In genomic region chr2:96770451-96770850, GRCh38 we compare ENCODE assay signal across 18 cellular contexts. TPM values are rescaled to one million over a fixed set of nuclear protein-coding genes. Genes with fewer than 3 reads are reported as not detected.
A peak's percentile ranks its signal among the peaks of the same experiment; 100 is the strongest.
DNase-seq lines count a peak whose midpoint lies in the region; TF ChIP-seq lines count a peak whose summit lies in the region.
"Had no signal": no experiment of that assay in that cellular context is flagged by ENCODE, and none has a peak within 500 bp of the region (broad histone marks: within the 10 kb centered on the region; RNA-seq: fewer than 3 reads in every experiment).

No MANE protein-coding gene starts in this region.

- no peak overlapping the region for H3K23ac ChIP-seq in mesendoderm (ENCODE audit: low read length)

- peak overlapping the region; percentile 35 to 55 for H3K27ac ChIP-seq in breast epithelium
- H3K27ac ChIP-seq in mammary epithelial cell (ENCODE audit: insufficient read depth, low read depth, low read length): no peak overlapping the region
- peak overlapping the region; percentile 85 for H3K27ac ChIP-seq in VCaP
- H3K27ac ChIP-seq in mesendoderm (ENCODE audit: low read depth, low read length): no peak overlapping the region
- H3K27ac ChIP-seq in skeletal muscle tissue (ENCODE audit: low read depth, low read length): peak overlapping the region; percentile 69

- H3K79me2 ChIP-seq in mammary epithelial cell (ENCODE audit: insufficient read depth, low read length) (no peaks in the 10 kb centered on the region), mesendoderm (ENCODE audit: control insufficient read depth, insufficient read depth, low read length) (no peaks in the 10 kb centered on the region)

- H2BK120ac ChIP-seq in mesendoderm (ENCODE audit: low read depth, low read length): no peak overlapping the region

- H3K36me3 ChIP-seq in breast epithelium (no peaks in the 10 kb centered on the region), mammary epithelial cell (ENCODE audit: insufficient read depth, low read length) (no peaks in the 10 kb centered on the region), mesendoderm (ENCODE audit: control insufficient read depth, insufficient read depth, low read length) (no peaks in the 10 kb centered on the region), skeletal muscle tissue (ENCODE audit: control insufficient read depth in 3 of 3, insufficient read depth in 3 of 3, low read length in 3 of 3) (no peaks in the 10 kb centered on the region)

- no peak overlapping the region for H2BK5ac ChIP-seq in mesendoderm (ENCODE audit: low read length)

- CTCF ChIA-PET in mammary epithelial cell (lab: Charles Lee; ENCODE audit: low non-redundant PET): no interaction called here

- no peak for DNase-seq in breast epithelium (ENCODE audit: low spot score in 2 of 2)
- no peak for DNase-seq in mammary epithelial cell
- DNase-seq in mesendoderm: no peak
- DNase-seq in ecto neural progenitor cell (ENCODE audit: low spot score): no peak
- no peak for DNase-seq in AML-193 (lab: John Stamatoyannopoulos, UW)
- DNase-seq in hippocampal formation (lab: John Stamatoyannopoulos, UW): no peak
- DNase-seq: 8988T; activated CD4-positive, alpha-beta T cell treated with anti-CD3 and anti-CD28 coated beads for 36 hours; activated CD8-positive, alpha-beta T cell treated with anti-CD3 and anti-CD28 coated beads, Interleukin-2, amount 10 ng/mL, durations not matched to agents 7 days and 5 days; activated T-cell treated with anti-CD3 and anti-CD28 coated beads for 4 hours; CD8-positive, alpha-beta T cell; dermis blood vessel endothelial cell; NCI-H1417 treated with DMSO at 0.1 percent for 48 hours; NCI-H446; stimulated activated naive CD8-positive, alpha-beta T cell treated with anti-CD3 and anti-CD28 coated beads, Interleukin-15, Interleukin-2, amounts not matched to agents 100 U/mL and 50 U/mL, for 24 hours; T-helper 2 cell had no signal

- in situ Hi-C loops in mammary epithelial cell (cut with MboI; ENCODE audit: low sequenced_read_pairs in 2 of 2): no loop called here

- TF ChIP-seq POLR2A in breast epithelium (IDR thresholded peaks at IDR 0.05): no peak

- H3K9me3 ChIP-seq in breast epithelium (no peaks in the 10 kb centered on the region), mammary epithelial cell (replicated peaks; ENCODE audit: insufficient read depth, low read length) (no peaks in the 10 kb centered on the region), skeletal muscle tissue (ENCODE audit: control insufficient read depth in 3 of 3, low read length in 3 of 3) (no peaks in the 10 kb centered on the region)

- no peak overlapping the region for H3K4ac ChIP-seq in mesendoderm (ENCODE audit: low read depth, low read length)

- no peak overlapping the region for H2BK15ac ChIP-seq in mesendoderm (replicated peaks; ENCODE audit: low read depth)

- H3K4me3 ChIP-seq in breast epithelium (no peak overlapping the region), mammary epithelial cell (replicated peaks in 1 of 3; ENCODE audit: insufficient read depth in 1 of 3, low read depth in 2 of 3, low read length in 3 of 3) (no peak overlapping the region), mesendoderm (ENCODE audit: low read length) (no peak overlapping the region), skeletal muscle tissue (ENCODE audit: low read length in 3 of 3) (peak overlapping the region in 2 of 3 donors; percentile 19 to 25)

- no TSS peak for BruUV-seq in mammary epithelial cell (replicated peaks; lab: Mats Ljungman, UMichigan)

- H3K4me2 ChIP-seq in mammary epithelial cell (ENCODE audit: insufficient read depth, low read depth, low read length) (no peak overlapping the region), mesendoderm (ENCODE audit: low read length) (no peak overlapping the region)

- H3K79me1 ChIP-seq in mesendoderm (ENCODE audit: low read length): peaks cover 19% of the 10 kb centered on the region

- intact Hi-C loops in breast epithelium (cut with DNase I; ENCODE audit: low total_unique reads): loop anchor here (5.0 kb wide), 1 partner anchor 192 kb away; no protein-coding TSS in a partner anchor
- intact Hi-C loops in mammary epithelial cell (cut with micrococcal nuclease): no loop called here

- H4K8ac ChIP-seq in mesendoderm (ENCODE audit: low read depth, low read length): no peak overlapping the region

- H3K27me3 ChIP-seq in breast epithelium: no peaks in the 10 kb centered on the region
- H3K27me3 ChIP-seq in mammary epithelial cell (ENCODE audit: insufficient read depth, low read length): no peaks in the 10 kb centered on the region
- no peaks in the 10 kb centered on the region for H3K27me3 ChIP-seq in mesendoderm (ENCODE audit: insufficient read depth, low read length, poor library complexity)
- H3K27me3 ChIP-seq in skeletal muscle tissue (ENCODE audit: control insufficient read depth in 3 of 3, insufficient read depth in 3 of 3, low read length in 3 of 3): no peaks in the 10 kb centered on the region

- H4K20me1 ChIP-seq in mammary epithelial cell (ENCODE audit: insufficient read depth, low read length): no peaks in the 10 kb centered on the region

- no peak for TF ChIP-seq CTCF in breast epithelium (IDR thresholded peaks at IDR 0.05)
- no peak for TF ChIP-seq CTCF in mammary epithelial cell (conservative IDR thresholded peaks at IDR 0.05 in 1 of 2, IDR thresholded peaks at IDR 0.05 in 1 of 2; ENCODE audit: extremely low read depth in 1 of 2, insufficient read depth in 1 of 2, low read depth in 1 of 2, low read length in 2 of 2)
- no peak for TF ChIP-seq CTCF in VCaP (conservative IDR thresholded peaks at IDR 0.05)

- dilution Hi-C loops in mammary epithelial cell (cut with HindIII; ENCODE audit: low sequenced_read_pairs): no loop called here

- H2AFZ ChIP-seq in mammary epithelial cell (ENCODE audit: low read depth, low read length): no peak overlapping the region

- H3K9ac ChIP-seq in mammary epithelial cell (ENCODE audit: insufficient read depth, low read length) (no peak overlapping the region), mesendoderm (ENCODE audit: low read length) (no peak overlapping the region), skeletal muscle tissue (ENCODE audit: low read depth in 1 of 3, low read length in 3 of 3) (peak overlapping the region in 2 of 3 donors; percentile 65 to 70)

- H3K56ac ChIP-seq in mesendoderm (ENCODE audit: low read length): peak overlapping the region; percentile 28

- H3K4me1 ChIP-seq in breast epithelium (peaks cover 0 to 19% of the 10 kb centered on the region in 2 donors), mammary epithelial cell (ENCODE audit: insufficient read depth, low read length) (peaks cover 4% of the 10 kb centered on the region), mesendoderm (ENCODE audit: control insufficient read depth, low read depth, low read length) (peaks cover 2% of the 10 kb centered on the region), skeletal muscle tissue (ENCODE audit: control insufficient read depth in 3 of 3, insufficient read depth in 3 of 3, low read length in 3 of 3) (peaks cover 28 to 54% (median 32%) of the 10 kb centered on the region in 3 donors)

- H4K5ac ChIP-seq in mesendoderm (ENCODE audit: low read length): no peak overlapping the region

- no peak overlapping the region for H3K18ac ChIP-seq in mesendoderm (ENCODE audit: low read length)

- H2AK5ac ChIP-seq in mesendoderm (ENCODE audit: low read length): no peak overlapping the region

- WGBS in mammary epithelial cell (ENCODE audit: low coverage, missing lambda C conversion rate): 98% methylated on average over 15 of the region's 15 CpGs
- WGBS in mesendoderm (ENCODE audit: extremely low coverage, insufficient coverage, low lambda C conversion rate): no CpG with 5 or more reads among the region's 15 CpGs

RNA-seq across cellular contexts. Expression of gene CNNM4, which starts 9.7 kb away (rescaled TPM):
- total RNA-seq in breast epithelium: 10 to 100 TPM in 1 of 3 donors, 1 to 10 TPM in 2; 2.7 to 12.1 (median 9.5) TPM
- 1 to 10 TPM; 8.1 to 8.2 TPM for total RNA-seq in mammary epithelial cell
- polyA plus RNA-seq in mammary epithelial cell: 7.8 TPM
- polyA minus RNA-seq in mammary epithelial cell: 11.6 TPM
- 8.3 TPM for polyA plus RNA-seq in mesendoderm (2013, experiment 1 of 2)
- polyA plus RNA-seq in mesendoderm (2013, experiment 2 of 2): 7.8 TPM
- 6.3 TPM for total RNA-seq in skeletal muscle tissue

RNA-seq across cellular contexts. Expression of gene LMAN2L, which starts 30.6 kb away (rescaled TPM):
- total RNA-seq in breast epithelium: 10 to 100 TPM; 21.9 to 39.8 (median 24.3) TPM
- total RNA-seq in mammary epithelial cell: 10 to 100 TPM; 15.3 to 17.3 TPM
- polyA plus RNA-seq in mammary epithelial cell: 18.2 TPM
- 30.0 TPM for polyA minus RNA-seq in mammary epithelial cell
- polyA plus RNA-seq in mesendoderm (2013, experiment 1 of 2): 12.4 TPM
- 12.0 TPM for polyA plus RNA-seq in mesendoderm (2013, experiment 2 of 2)
- total RNA-seq in skeletal muscle tissue: 37.1 TPM

RNA-seq across cellular contexts. Expression of gene CNNM3, which starts 45.6 kb away (rescaled TPM):
- total RNA-seq in breast epithelium: 10 to 100 TPM in 2 of 3 donors, 1 to 10 TPM in 1; 7.5 to 13.8 (median 11.8) TPM
- total RNA-seq in mammary epithelial cell: 1 to 10 TPM; 5.7 to 5.8 TPM
- 5.0 TPM for polyA plus RNA-seq in mammary epithelial cell
- 5.9 TPM for polyA minus RNA-seq in mammary epithelial cell
- 10.9 TPM for polyA plus RNA-seq in mesendoderm (2013, experiment 1 of 2)
- 10.7 TPM for polyA plus RNA-seq in mesendoderm (2013, experiment 2 of 2)
- 4.2 TPM for total RNA-seq in skeletal muscle tissue

Comparison
In these comparisons a context has a peak if more than half of its experiments do, and no peak if none do; other contexts are left out.
1. H3K27ac ChIP-seq: peak in breast epithelium (2 of 2), VCaP (single experiment) and skeletal muscle tissue (single experiment); none in mammary epithelial cell (single experiment) and mesendoderm (single experiment).
2. H3K4me3 ChIP-seq: peak in skeletal muscle tissue (2 of 3); none in breast epithelium (0 of 3), mammary epithelial cell (0 of 3) and mesendoderm (single experiment).
3. H3K9ac ChIP-seq: peak in skeletal muscle tissue (2 of 3); none in mammary epithelial cell (single experiment) and mesendoderm (single experiment).